1 cellular context compared by ENCODE assay signal in genomic region chrX:12949927-12950656, GRCh38.
TF ChIP-seq lines count a peak whose summit lies in the region.

No MANE protein-coding gene starts in this region.

TF ChIP-seq in K562, 482 proteins besides CTCF, POLR2A, EP300 and RAD21 (continued from another document and continues in another):
- TF ChIP-seq, protein P1, sequence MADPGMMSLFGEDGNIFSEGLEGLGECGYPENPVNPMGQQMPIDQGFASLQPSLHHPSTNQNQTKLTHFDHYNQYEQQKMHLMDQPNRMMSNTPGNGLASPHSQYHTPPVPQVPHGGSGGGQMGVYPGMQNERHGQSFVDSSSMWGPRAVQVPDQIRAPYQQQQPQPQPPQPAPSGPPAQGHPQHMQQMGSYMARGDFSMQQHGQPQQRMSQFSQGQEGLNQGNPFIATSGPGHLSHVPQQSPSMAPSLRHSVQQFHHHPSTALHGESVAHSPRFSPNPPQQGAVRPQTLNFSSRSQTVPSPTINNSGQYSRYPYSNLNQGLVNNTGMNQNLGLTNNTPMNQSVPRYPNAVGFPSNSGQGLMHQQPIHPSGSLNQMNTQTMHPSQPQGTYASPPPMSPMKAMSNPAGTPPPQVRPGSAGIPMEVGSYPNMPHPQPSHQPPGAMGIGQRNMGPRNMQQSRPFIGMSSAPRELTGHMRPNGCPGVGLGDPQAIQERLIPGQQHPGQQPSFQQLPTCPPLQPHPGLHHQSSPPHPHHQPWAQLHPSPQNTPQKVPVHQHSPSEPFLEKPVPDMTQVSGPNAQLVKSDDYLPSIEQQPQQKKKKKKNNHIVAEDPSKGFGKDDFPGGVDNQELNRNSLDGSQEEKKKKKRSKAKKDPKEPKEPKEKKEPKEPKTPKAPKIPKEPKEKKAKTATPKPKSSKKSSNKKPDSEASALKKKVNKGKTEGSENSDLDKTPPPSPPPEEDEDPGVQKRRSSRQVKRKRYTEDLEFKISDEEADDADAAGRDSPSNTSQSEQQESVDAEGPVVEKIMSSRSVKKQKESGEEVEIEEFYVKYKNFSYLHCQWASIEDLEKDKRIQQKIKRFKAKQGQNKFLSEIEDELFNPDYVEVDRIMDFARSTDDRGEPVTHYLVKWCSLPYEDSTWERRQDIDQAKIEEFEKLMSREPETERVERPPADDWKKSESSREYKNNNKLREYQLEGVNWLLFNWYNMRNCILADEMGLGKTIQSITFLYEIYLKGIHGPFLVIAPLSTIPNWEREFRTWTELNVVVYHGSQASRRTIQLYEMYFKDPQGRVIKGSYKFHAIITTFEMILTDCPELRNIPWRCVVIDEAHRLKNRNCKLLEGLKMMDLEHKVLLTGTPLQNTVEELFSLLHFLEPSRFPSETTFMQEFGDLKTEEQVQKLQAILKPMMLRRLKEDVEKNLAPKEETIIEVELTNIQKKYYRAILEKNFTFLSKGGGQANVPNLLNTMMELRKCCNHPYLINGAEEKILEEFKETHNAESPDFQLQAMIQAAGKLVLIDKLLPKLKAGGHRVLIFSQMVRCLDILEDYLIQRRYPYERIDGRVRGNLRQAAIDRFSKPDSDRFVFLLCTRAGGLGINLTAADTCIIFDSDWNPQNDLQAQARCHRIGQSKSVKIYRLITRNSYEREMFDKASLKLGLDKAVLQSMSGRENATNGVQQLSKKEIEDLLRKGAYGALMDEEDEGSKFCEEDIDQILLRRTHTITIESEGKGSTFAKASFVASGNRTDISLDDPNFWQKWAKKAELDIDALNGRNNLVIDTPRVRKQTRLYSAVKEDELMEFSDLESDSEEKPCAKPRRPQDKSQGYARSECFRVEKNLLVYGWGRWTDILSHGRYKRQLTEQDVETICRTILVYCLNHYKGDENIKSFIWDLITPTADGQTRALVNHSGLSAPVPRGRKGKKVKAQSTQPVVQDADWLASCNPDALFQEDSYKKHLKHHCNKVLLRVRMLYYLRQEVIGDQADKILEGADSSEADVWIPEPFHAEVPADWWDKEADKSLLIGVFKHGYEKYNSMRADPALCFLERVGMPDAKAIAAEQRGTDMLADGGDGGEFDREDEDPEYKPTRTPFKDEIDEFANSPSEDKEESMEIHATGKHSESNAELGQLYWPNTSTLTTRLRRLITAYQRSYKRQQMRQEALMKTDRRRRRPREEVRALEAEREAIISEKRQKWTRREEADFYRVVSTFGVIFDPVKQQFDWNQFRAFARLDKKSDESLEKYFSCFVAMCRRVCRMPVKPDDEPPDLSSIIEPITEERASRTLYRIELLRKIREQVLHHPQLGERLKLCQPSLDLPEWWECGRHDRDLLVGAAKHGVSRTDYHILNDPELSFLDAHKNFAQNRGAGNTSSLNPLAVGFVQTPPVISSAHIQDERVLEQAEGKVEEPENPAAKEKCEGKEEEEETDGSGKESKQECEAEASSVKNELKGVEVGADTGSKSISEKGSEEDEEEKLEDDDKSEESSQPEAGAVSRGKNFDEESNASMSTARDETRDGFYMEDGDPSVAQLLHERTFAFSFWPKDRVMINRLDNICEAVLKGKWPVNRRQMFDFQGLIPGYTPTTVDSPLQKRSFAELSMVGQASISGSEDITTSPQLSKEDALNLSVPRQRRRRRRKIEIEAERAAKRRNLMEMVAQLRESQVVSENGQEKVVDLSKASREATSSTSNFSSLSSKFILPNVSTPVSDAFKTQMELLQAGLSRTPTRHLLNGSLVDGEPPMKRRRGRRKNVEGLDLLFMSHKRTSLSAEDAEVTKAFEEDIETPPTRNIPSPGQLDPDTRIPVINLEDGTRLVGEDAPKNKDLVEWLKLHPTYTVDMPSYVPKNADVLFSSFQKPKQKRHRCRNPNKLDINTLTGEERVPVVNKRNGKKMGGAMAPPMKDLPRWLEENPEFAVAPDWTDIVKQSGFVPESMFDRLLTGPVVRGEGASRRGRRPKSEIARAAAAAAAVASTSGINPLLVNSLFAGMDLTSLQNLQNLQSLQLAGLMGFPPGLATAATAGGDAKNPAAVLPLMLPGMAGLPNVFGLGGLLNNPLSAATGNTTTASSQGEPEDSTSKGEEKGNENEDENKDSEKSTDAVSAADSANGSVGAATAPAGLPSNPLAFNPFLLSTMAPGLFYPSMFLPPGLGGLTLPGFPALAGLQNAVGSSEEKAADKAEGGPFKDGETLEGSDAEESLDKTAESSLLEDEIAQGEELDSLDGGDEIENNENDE (IDR thresholded peaks at IDR 0.05; ENCODE audit: low read depth, low read length) = no peak
- TF ChIP-seq TCF7L2 (IDR thresholded peaks at IDR 0.05; ENCODE audit: low read depth, low read length) (no peak), ZNF133 (CRISPR knock-in tag; IDR thresholded peaks at IDR 0.05) (no peak), HDAC6 (IDR thresholded peaks at IDR 0.05; ENCODE audit: low read depth, low read length) (no peak), STAT5B (CRISPR knock-in tag; IDR thresholded peaks at IDR 0.05) (no peak), FOXM1 (IDR thresholded peaks at IDR 0.05; ENCODE audit: low read depth) (no peak), FOXM1 (CRISPR knock-in tag; IDR thresholded peaks at IDR 0.05; ENCODE audit: low read depth) (no peak), ZNF384 (IDR thresholded peaks at IDR 0.05; ENCODE audit: low read depth, low read length) (no peak), ILF3 (IDR thresholded peaks at IDR 0.05; ENCODE audit: borderline replicate concordance) (no peak), SMC3 (conservative IDR thresholded peaks at IDR 0.05; ENCODE audit: insufficient read depth, low read depth, low read length) (no peak), SMAD1 (IDR thresholded peaks at IDR 0.05; ENCODE audit: low read depth, low read length, partially characterized antibody) (no peak), ZNF146 (CRISPR knock-in tag; IDR thresholded peaks at IDR 0.05; ENCODE audit: unreplicated experiment) (no peak), MCM2 (IDR thresholded peaks at IDR 0.05; ENCODE audit: low read depth) (no peak), HMGXB4 (CRISPR knock-in tag; IDR thresholded peaks at IDR 0.05) (no peak), NUFIP1 (IDR thresholded peaks at IDR 0.05; ENCODE audit: partially characterized antibody) (no peak), NFYB (IDR thresholded peaks at IDR 0.05; ENCODE audit: extremely low read depth, insufficient read length) (no peak), SNRNP70 (optimal IDR thresholded peaks at IDR 0.05; ENCODE audit: low read depth, low read length) (no peak), COPS2 (conservative IDR thresholded peaks at IDR 0.05) (no peak), HSF4 (CRISPR knock-in tag; IDR thresholded peaks at IDR 0.05; ENCODE audit: borderline replicate concordance) (peak; percentile 70; the same call in 1 of the 2 replicates), FOXA1 (IDR thresholded peaks at IDR 0.05; ENCODE audit: borderline replicate concordance) (no peak), MTA2 (IDR thresholded peaks at IDR 0.05; ENCODE audit: low read depth) (no peak)
- TF ChIP-seq, protein P2, sequence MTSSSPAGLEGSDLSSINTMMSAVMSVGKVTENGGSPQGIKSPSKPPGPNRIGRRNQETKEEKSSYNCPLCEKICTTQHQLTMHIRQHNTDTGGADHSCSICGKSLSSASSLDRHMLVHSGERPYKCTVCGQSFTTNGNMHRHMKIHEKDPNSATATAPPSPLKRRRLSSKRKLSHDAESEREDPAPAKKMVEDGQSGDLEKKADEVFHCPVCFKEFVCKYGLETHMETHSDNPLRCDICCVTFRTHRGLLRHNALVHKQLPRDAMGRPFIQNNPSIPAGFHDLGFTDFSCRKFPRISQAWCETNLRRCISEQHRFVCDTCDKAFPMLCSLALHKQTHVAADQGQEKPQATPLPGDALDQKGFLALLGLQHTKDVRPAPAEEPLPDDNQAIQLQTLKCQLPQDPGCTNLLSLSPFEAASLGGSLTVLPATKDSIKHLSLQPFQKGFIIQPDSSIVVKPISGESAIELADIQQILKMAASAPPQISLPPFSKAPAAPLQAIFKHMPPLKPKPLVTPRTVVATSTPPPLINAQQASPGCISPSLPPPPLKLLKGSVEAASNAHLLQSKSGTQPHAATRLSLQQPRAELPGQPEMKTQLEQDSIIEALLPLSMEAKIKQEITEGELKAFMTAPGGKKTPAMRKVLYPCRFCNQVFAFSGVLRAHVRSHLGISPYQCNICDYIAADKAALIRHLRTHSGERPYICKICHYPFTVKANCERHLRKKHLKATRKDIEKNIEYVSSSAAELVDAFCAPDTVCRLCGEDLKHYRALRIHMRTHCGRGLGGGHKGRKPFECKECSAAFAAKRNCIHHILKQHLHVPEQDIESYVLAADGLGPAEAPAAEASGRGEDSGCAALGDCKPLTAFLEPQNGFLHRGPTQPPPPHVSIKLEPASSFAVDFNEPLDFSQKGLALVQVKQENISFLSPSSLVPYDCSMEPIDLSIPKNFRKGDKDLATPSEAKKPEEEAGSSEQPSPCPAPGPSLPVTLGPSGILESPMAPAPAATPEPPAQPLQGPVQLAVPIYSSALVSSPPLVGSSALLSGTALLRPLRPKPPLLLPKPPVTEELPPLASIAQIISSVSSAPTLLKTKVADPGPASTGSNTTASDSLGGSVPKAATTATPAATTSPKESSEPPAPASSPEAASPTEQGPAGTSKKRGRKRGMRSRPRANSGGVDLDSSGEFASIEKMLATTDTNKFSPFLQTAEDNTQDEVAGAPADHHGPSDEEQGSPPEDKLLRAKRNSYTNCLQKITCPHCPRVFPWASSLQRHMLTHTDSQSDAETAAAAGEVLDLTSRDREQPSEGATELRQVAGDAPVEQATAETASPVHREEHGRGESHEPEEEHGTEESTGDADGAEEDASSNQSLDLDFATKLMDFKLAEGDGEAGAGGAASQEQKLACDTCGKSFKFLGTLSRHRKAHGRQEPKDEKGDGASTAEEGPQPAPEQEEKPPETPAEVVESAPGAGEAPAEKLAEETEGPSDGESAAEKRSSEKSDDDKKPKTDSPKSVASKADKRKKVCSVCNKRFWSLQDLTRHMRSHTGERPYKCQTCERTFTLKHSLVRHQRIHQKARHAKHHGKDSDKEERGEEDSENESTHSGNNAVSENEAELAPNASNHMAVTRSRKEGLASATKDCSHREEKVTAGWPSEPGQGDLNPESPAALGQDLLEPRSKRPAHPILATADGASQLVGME (CRISPR knock-in tag; IDR thresholded peaks at IDR 0.05) = no peak
- TF ChIP-seq, protein P3, sequence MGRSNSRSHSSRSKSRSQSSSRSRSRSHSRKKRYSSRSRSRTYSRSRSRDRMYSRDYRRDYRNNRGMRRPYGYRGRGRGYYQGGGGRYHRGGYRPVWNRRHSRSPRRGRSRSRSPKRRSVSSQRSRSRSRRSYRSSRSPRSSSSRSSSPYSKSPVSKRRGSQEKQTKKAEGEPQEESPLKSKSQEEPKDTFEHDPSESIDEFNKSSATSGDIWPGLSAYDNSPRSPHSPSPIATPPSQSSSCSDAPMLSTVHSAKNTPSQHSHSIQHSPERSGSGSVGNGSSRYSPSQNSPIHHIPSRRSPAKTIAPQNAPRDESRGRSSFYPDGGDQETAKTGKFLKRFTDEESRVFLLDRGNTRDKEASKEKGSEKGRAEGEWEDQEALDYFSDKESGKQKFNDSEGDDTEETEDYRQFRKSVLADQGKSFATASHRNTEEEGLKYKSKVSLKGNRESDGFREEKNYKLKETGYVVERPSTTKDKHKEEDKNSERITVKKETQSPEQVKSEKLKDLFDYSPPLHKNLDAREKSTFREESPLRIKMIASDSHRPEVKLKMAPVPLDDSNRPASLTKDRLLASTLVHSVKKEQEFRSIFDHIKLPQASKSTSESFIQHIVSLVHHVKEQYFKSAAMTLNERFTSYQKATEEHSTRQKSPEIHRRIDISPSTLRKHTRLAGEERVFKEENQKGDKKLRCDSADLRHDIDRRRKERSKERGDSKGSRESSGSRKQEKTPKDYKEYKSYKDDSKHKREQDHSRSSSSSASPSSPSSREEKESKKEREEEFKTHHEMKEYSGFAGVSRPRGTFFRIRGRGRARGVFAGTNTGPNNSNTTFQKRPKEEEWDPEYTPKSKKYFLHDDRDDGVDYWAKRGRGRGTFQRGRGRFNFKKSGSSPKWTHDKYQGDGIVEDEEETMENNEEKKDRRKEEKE (IDR thresholded peaks at IDR 0.05; ENCODE audit: borderline replicate concordance in 1 of 2, control insufficient read depth in 1 of 2, low read depth in 2 of 2, low read length in 1 of 2) = no peak
- TF ChIP-seq, protein P4, sequence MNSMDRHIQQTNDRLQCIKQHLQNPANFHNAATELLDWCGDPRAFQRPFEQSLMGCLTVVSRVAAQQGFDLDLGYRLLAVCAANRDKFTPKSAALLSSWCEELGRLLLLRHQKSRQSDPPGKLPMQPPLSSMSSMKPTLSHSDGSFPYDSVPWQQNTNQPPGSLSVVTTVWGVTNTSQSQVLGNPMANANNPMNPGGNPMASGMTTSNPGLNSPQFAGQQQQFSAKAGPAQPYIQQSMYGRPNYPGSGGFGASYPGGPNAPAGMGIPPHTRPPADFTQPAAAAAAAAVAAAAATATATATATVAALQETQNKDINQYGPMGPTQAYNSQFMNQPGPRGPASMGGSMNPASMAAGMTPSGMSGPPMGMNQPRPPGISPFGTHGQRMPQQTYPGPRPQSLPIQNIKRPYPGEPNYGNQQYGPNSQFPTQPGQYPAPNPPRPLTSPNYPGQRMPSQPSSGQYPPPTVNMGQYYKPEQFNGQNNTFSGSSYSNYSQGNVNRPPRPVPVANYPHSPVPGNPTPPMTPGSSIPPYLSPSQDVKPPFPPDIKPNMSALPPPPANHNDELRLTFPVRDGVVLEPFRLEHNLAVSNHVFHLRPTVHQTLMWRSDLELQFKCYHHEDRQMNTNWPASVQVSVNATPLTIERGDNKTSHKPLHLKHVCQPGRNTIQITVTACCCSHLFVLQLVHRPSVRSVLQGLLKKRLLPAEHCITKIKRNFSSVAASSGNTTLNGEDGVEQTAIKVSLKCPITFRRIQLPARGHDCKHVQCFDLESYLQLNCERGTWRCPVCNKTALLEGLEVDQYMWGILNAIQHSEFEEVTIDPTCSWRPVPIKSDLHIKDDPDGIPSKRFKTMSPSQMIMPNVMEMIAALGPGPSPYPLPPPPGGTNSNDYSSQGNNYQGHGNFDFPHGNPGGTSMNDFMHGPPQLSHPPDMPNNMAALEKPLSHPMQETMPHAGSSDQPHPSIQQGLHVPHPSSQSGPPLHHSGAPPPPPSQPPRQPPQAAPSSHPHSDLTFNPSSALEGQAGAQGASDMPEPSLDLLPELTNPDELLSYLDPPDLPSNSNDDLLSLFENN (IDR thresholded peaks at IDR 0.05; ENCODE audit: low read depth in 2 of 2, low read length in 2 of 2) = no peak
- TF ChIP-seq, protein P5, sequence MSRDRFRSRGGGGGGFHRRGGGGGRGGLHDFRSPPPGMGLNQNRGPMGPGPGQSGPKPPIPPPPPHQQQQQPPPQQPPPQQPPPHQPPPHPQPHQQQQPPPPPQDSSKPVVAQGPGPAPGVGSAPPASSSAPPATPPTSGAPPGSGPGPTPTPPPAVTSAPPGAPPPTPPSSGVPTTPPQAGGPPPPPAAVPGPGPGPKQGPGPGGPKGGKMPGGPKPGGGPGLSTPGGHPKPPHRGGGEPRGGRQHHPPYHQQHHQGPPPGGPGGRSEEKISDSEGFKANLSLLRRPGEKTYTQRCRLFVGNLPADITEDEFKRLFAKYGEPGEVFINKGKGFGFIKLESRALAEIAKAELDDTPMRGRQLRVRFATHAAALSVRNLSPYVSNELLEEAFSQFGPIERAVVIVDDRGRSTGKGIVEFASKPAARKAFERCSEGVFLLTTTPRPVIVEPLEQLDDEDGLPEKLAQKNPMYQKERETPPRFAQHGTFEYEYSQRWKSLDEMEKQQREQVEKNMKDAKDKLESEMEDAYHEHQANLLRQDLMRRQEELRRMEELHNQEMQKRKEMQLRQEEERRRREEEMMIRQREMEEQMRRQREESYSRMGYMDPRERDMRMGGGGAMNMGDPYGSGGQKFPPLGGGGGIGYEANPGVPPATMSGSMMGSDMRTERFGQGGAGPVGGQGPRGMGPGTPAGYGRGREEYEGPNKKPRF (IDR thresholded peaks at IDR 0.05; ENCODE audit: low read depth, low read length) = no peak
